16 cellular contexts compared by ENCODE assay signal in genomic region chr7:97119747-97120146, GRCh38. TPM values are rescaled to one million over a fixed set of nuclear protein-coding genes. Genes with fewer than 3 reads are reported as not detected.
A peak's percentile ranks its signal among the peaks of the same experiment; 100 is the strongest.
DNase-seq lines count a peak whose midpoint lies in the region; ATAC-seq and TF ChIP-seq lines count a peak whose summit lies in the region.
"Had no signal": no experiment of that assay in that cellular context is flagged by ENCODE, and none has a peak within 500 bp of the region (broad histone marks: within the 10 kb centered on the region; RNA-seq: fewer than 3 reads in every experiment).

No MANE protein-coding gene starts in this region.

- H3K27me3 ChIP-seq in H9 (ENCODE audit: insufficient read depth, low read length) (no peaks in the 10 kb centered on the region), vagina (no peaks in the 10 kb centered on the region)
- H3K27me3 ChIP-seq: cardiac muscle cell, testis had no signal

- intact Hi-C loops in vagina (cut with DNase I): no loop called here

- DNase-seq in T-helper 1 cell (no peak), H9 (no peak), MV-4-11 (lab: John Stamatoyannopoulos, UW) (no peak), retina (no peak), vagina (ENCODE audit: extremely low spot score in 2 of 2) (no peak)
- no peak for DNase-seq in activated CD8-positive, alpha-beta T cell treated with anti-CD3 and anti-CD28 coated beads, Interleukin-2, amount 10 ng/mL, durations not matched to agents 7 days and 5 days
- DNase-seq in naive thymus-derived CD8-positive, alpha-beta T cell: no peak
- DNase-seq: activated CD4-positive, alpha-beta T cell treated with anti-CD3 and anti-CD28 coated beads for 1 hour; activated effector memory CD4-positive, alpha-beta T cell treated with anti-CD3 and anti-CD28 coated beads, Interleukin-2, amount 50 U/mL, for 16 hours; effector memory CD4-positive, alpha-beta T cell; left ventricle myocardium inferior; NCI-H1930; NCI-H510A; testis had no signal

- no peak overlapping the region for H3K18ac ChIP-seq in H9 (ENCODE audit: insufficient read length, low read depth, low read length)

- H2AK5ac ChIP-seq in H9 (ENCODE audit: insufficient read length, low read length): no peak overlapping the region

- H3K4me1 Mint-ChIP-seq in T-helper 1 cell treated with Interleukin-12 subunit alpha and Interleukin-12 subunit beta and Interleukin-4 antibody, amounts not matched to agents 30 μg/mL and 1 μg/mL, for 36 hours (ENCODE audit: low read depth): peaks cover 25% of the 10 kb centered on the region
- H3K4me1 Mint-ChIP-seq in H9: peaks cover 19 to 24% of the 10 kb centered on the region in 2 experiments
- H3K4me1 Mint-ChIP-seq in activated CD8-positive, alpha-beta T cell treated with anti-CD3 and anti-CD28 coated beads, Interleukin-2, amount 10 ng/mL, durations not matched to agents 7 days and 5 days (ENCODE audit: low read depth): peaks cover 33% of the 10 kb centered on the region
- H3K4me1 Mint-ChIP-seq in naive thymus-derived CD8-positive, alpha-beta T cell: peaks cover 30 to 71% (median 56%) of the 10 kb centered on the region in 4 donors

- H3K79me2 ChIP-seq in H9 (ENCODE audit: insufficient read depth, low read length): peaks cover 11% of the 10 kb centered on the region; the same call in 1 of the 2 replicates

- H3K23ac ChIP-seq in H9 (ENCODE audit: insufficient read length, low read depth, low read length): no peak overlapping the region

- H4K20me1 ChIP-seq in H9 (ENCODE audit: control insufficient read depth, insufficient read depth, insufficient read length): no peaks in the 10 kb centered on the region

- H3K79me1 ChIP-seq in H9 (ENCODE audit: insufficient read depth, low read depth, low read length, poor library complexity, severe bottlenecking): no peaks in the 10 kb centered on the region

- peaks cover 12% of the 10 kb centered on the region for H3K36me3 Mint-ChIP-seq in T-helper 1 cell treated with Interleukin-12 subunit alpha and Interleukin-12 subunit beta and Interleukin-4 antibody, amounts not matched to agents 30 μg/mL and 1 μg/mL, for 36 hours (ENCODE audit: low read depth)
- peaks cover 9 to 17% (median 14%) of the 10 kb centered on the region in 3 experiments for H3K36me3 Mint-ChIP-seq in H9 (ENCODE audit: insufficient read depth in 1 of 3, low read depth in 3 of 3)
- H3K36me3 Mint-ChIP-seq in activated CD8-positive, alpha-beta T cell treated with anti-CD3 and anti-CD28 coated beads, Interleukin-2, amount 10 ng/mL, durations not matched to agents 7 days and 5 days (ENCODE audit: low read depth): peaks cover 33% of the 10 kb centered on the region
- peaks cover 3 to 9% (median 4%) of the 10 kb centered on the region in 3 donors for H3K36me3 Mint-ChIP-seq in naive thymus-derived CD8-positive, alpha-beta T cell

- no peak for ATAC-seq in activated CD8-positive, alpha-beta T cell treated with anti-CD3 and anti-CD28 coated beads, Interleukin-2, amount 10 ng/mL, durations not matched to agents 7 days and 5 days
- no peak for ATAC-seq in naive thymus-derived CD8-positive, alpha-beta T cell

- POLR2A ChIA-PET in activated CD8-positive, alpha-beta T cell treated with anti-CD3 and anti-CD28 coated beads, Interleukin-2, amount 10 ng/mL, durations not matched to agents 7 days and 5 days (lab: Charles Lee): no interaction called here
- POLR2A ChIA-PET in naive thymus-derived CD8-positive, alpha-beta T cell (lab: Charles Lee): no interaction called here

- no peak overlapping the region for H3K4me2 ChIP-seq in H9 (ENCODE audit: insufficient read depth, insufficient read length, low read length)

- H4K91ac ChIP-seq in H9 (ENCODE audit: insufficient read length, low read depth, low read length): no peak overlapping the region

- TF ChIP-seq CTCF in H9 (conservative IDR thresholded peaks at IDR 0.05) (no peak), vagina (IDR thresholded peaks at IDR 0.05) (no peak)

- H2BK5ac ChIP-seq in H9 (ENCODE audit: insufficient read length, low read length): no peak overlapping the region

- no peaks in the 10 kb centered on the region for H3K4me1 ChIP-seq in H9 (ENCODE audit: insufficient read depth, low read length)
- peaks cover 14% of the 10 kb centered on the region for H3K4me1 ChIP-seq in vagina
- H3K4me1 ChIP-seq: testis had no signal

- peak overlapping the region; percentile 70 for H3K4me3 Mint-ChIP-seq in T-helper 1 cell treated with Interleukin-12 subunit alpha and Interleukin-12 subunit beta and Interleukin-4 antibody, amounts not matched to agents 30 μg/mL and 1 μg/mL, for 36 hours
- H3K4me3 Mint-ChIP-seq in H9: peak overlapping the region; percentile 14 to 56; a peak in 3 of 5 replicates
- H3K4me3 Mint-ChIP-seq in activated CD8-positive, alpha-beta T cell treated with anti-CD3 and anti-CD28 coated beads, Interleukin-2, amount 10 ng/mL, durations not matched to agents 7 days and 5 days: peak overlapping the region; percentile 43
- peak overlapping the region in 9 of 10 donors; percentile 8 to 97 (median 62) for H3K4me3 Mint-ChIP-seq in naive thymus-derived CD8-positive, alpha-beta T cell

- no peak overlapping the region for H2BK120ac ChIP-seq in H9 (ENCODE audit: low read depth, low read length, poor library complexity, severe bottlenecking)

- no peak overlapping the region for H3T11ph ChIP-seq in H9 (ENCODE audit: low read length)

- no peaks in the 10 kb centered on the region for H3K27me3 Mint-ChIP-seq in T-helper 1 cell treated with Interleukin-12 subunit alpha and Interleukin-12 subunit beta and Interleukin-4 antibody, amounts not matched to agents 30 μg/mL and 1 μg/mL, for 36 hours (ENCODE audit: low read depth)
- peaks cover 7% of the 10 kb centered on the region for H3K27me3 Mint-ChIP-seq in H9 (ENCODE audit: low read depth)
- H3K27me3 Mint-ChIP-seq in activated CD8-positive, alpha-beta T cell treated with anti-CD3 and anti-CD28 coated beads, Interleukin-2, amount 10 ng/mL, durations not matched to agents 7 days and 5 days (ENCODE audit: low read depth): no peaks in the 10 kb centered on the region
- no peaks in the 10 kb centered on the region for H3K27me3 Mint-ChIP-seq in naive thymus-derived CD8-positive, alpha-beta T cell

- no peak overlapping the region for H2BK15ac ChIP-seq in H9 (ENCODE audit: low read depth, low read length)

- H3K23me2 ChIP-seq in H9 (ENCODE audit: insufficient read length, low read depth, low read length, poor library complexity, severe bottlenecking): peaks cover 8% of the 10 kb centered on the region

- no peak overlapping the region for H3K14ac ChIP-seq in H9 (ENCODE audit: insufficient read depth, low read length)

- no peak overlapping the region for H2BK20ac ChIP-seq in H9 (ENCODE audit: low read depth, low read length, poor library complexity, severe bottlenecking)

- H3K9ac ChIP-seq in H9 (ENCODE audit: extremely low read depth, insufficient read length, low read length): no peak overlapping the region

- TF ChIP-seq POLR2A in vagina (IDR thresholded peaks at IDR 0.05): no peak

- H4K8ac ChIP-seq in H9 (replicated peaks; ENCODE audit: insufficient read length, low read depth, low read length): no peak overlapping the region

- no peak overlapping the region for H3K56ac ChIP-seq in H9 (ENCODE audit: insufficient read length, low read depth, low read length)

- CTCF ChIA-PET in activated CD8-positive, alpha-beta T cell treated with anti-CD3 and anti-CD28 coated beads, Interleukin-2, amount 10 ng/mL, durations not matched to agents 7 days and 5 days (lab: Charles Lee): interaction anchor here (2.4 kb wide), 1 partner anchor 61 kb away, joined by 7 read pairs; no protein-coding TSS in a partner anchor

- H3K9me3 ChIP-seq in H9 (ENCODE audit: control insufficient read depth, low read depth, low read length): no peaks in the 10 kb centered on the region
- H3K9me3 ChIP-seq in vagina: no peaks in the 10 kb centered on the region
- H3K9me3 ChIP-seq: left ventricle myocardium inferior, testis had no signal

- H3K36me3 ChIP-seq in vagina: no peaks in the 10 kb centered on the region
- H3K36me3 ChIP-seq: cardiac muscle cell, left ventricle myocardium inferior had no signal

- no peak overlapping the region for H2BK12ac ChIP-seq in H9 (ENCODE audit: insufficient read length, low read depth, low read length)

- no peak overlapping the region for H2AFZ ChIP-seq in H9 (ENCODE audit: low read length)

- no peak overlapping the region for H4K5ac ChIP-seq in H9 (ENCODE audit: insufficient read length, low read depth, low read length)

- peaks cover 26% of the 10 kb centered on the region for H3K9me3 Mint-ChIP-seq in T-helper 1 cell treated with Interleukin-12 subunit alpha and Interleukin-12 subunit beta and Interleukin-4 antibody, amounts not matched to agents 30 μg/mL and 1 μg/mL, for 36 hours
- H3K9me3 Mint-ChIP-seq in H9: peaks cover 3 to 9% of the 10 kb centered on the region in 2 experiments
- H3K9me3 Mint-ChIP-seq in activated CD8-positive, alpha-beta T cell treated with anti-CD3 and anti-CD28 coated beads, Interleukin-2, amount 10 ng/mL, durations not matched to agents 7 days and 5 days (ENCODE audit: insufficient read depth): peaks cover 13% of the 10 kb centered on the region
- peaks cover 0 to 14% (median 3%) of the 10 kb centered on the region in 9 donors for H3K9me3 Mint-ChIP-seq in naive thymus-derived CD8-positive, alpha-beta T cell

- H3K27ac ChIP-seq in H9 (ENCODE audit: insufficient read length, low read depth, low read length): no peak overlapping the region
- H3K27ac ChIP-seq in vagina: no peak overlapping the region
- H3K27ac ChIP-seq: cardiac muscle cell, left ventricle myocardium inferior, testis had no signal

- no CpG with 5 or more reads among the region's 2 CpGs for WGBS in H9 (ENCODE audit: extremely low coverage, insufficient read length, low lambda C conversion rate)

- H3K4ac ChIP-seq in H9 (ENCODE audit: low read depth, low read length): no peak overlapping the region

- no peak overlapping the region for H3K4me3 ChIP-seq in vagina
- H3K4me3 ChIP-seq: cardiac muscle cell, left ventricle myocardium inferior, testis had no signal

- no peak overlapping the region for H3K27ac Mint-ChIP-seq in T-helper 1 cell treated with Interleukin-12 subunit alpha and Interleukin-12 subunit beta and Interleukin-4 antibody, amounts not matched to agents 30 μg/mL and 1 μg/mL, for 36 hours
- no peak overlapping the region for H3K27ac Mint-ChIP-seq in H9
- no peak overlapping the region for H3K27ac Mint-ChIP-seq in activated CD8-positive, alpha-beta T cell treated with anti-CD3 and anti-CD28 coated beads, Interleukin-2, amount 10 ng/mL, durations not matched to agents 7 days and 5 days
- peak overlapping the region in 3 of 10 donors; percentile 10 to 74 (median 59) for H3K27ac Mint-ChIP-seq in naive thymus-derived CD8-positive, alpha-beta T cell

RNA-seq across cellular contexts. Expression of gene SDHAF3, which starts 2.2 kb away (rescaled TPM):
- 14.1 and 18.7 TPM in 2 replicates for total RNA-seq in H9 (2021)
- total RNA-seq in activated CD8-positive, alpha-beta T cell treated with anti-CD3 and anti-CD28 coated beads, Interleukin-2, amount 10 ng/mL, durations not matched to agents 7 days and 5 days: 10 to 100 TPM; 21.0 to 24.2 TPM
- total RNA-seq in naive thymus-derived CD8-positive, alpha-beta T cell: 10 to 100 TPM; 18.3 to 20.2 TPM
- 10 to 100 TPM; 51.6 to 70.9 (median 59.4) TPM for polyA plus RNA-seq in naive thymus-derived CD8-positive, alpha-beta T cell
- total RNA-seq in vagina: 9.6 TPM
